In genomic region chr16:66489818-66490217, GRCh38 we compare ENCODE assay signal across 18 cellular contexts.
DNase-seq lines count a peak whose midpoint lies in the region; ATAC-seq and TF ChIP-seq lines count a peak whose summit lies in the region.
"Had no signal": no experiment of that assay in that cellular context is flagged by ENCODE, and none has a peak within 500 bp of the region (broad histone marks: within the 10 kb centered on the region; RNA-seq: fewer than 3 reads in every experiment).

No MANE protein-coding gene starts in this region.

- no peaks in the 10 kb centered on the region for H3K9me3 Mint-ChIP-seq in activated B cell treated with CpG ODN at 0.5 μM for 24 hours
- no peaks in the 10 kb centered on the region for H3K9me3 Mint-ChIP-seq in endothelial cell (ENCODE audit: unreplicated experiment)
- H3K9me3 Mint-ChIP-seq in stimulated activated effector memory CD8-positive, alpha-beta T cell treated with anti-CD3 and anti-CD28 coated beads, Interleukin-12 subunit alpha, Interleukin-12 subunit beta, amount 100 ng/mL, for 72 hours, result no peaks in the 10 kb centered on the region
- H3K9me3 Mint-ChIP-seq: CD4-positive, alpha-beta T cell had no signal

- H3K36me3 Mint-ChIP-seq in activated B cell treated with CpG ODN at 0.5 μM for 24 hours (ENCODE audit: low read depth) (no peaks in the 10 kb centered on the region), endothelial cell (ENCODE audit: low read depth, unreplicated experiment) (no peaks in the 10 kb centered on the region)
- no peaks in the 10 kb centered on the region for H3K36me3 Mint-ChIP-seq in stimulated activated effector memory CD8-positive, alpha-beta T cell treated with anti-CD3 and anti-CD28 coated beads, Interleukin-12 subunit alpha, Interleukin-12 subunit beta, amount 100 ng/mL, for 72 hours

- H3K4me3 Mint-ChIP-seq in activated B cell treated with CpG ODN at 0.5 μM for 24 hours, result no peak overlapping the region
- H3K4me3 Mint-ChIP-seq in endothelial cell (ENCODE audit: unreplicated experiment), result peak overlapping the region; percentile 4
- no peak overlapping the region for H3K4me3 Mint-ChIP-seq in stimulated activated effector memory CD8-positive, alpha-beta T cell treated with anti-CD3 and anti-CD28 coated beads, Interleukin-12 subunit alpha, Interleukin-12 subunit beta, amount 100 ng/mL, for 72 hours
- H3K4me3 Mint-ChIP-seq: CD4-positive, alpha-beta T cell; H9 had no signal

- CTCF ChIA-PET in activated B cell treated with CpG ODN at 0.5 μM for 24 hours (lab: Charles Lee), result no interaction called here

- DNase-seq in activated CD8-positive, alpha-beta memory T cell treated with anti-CD3 and anti-CD28 coated beads for 24 hours, result peak; percentile 47
- no peak for DNase-seq in activated CD8-positive, alpha-beta memory T cell treated with anti-CD3 and anti-CD28 coated beads, Interleukin-2, amount 50 U/mL, for 4 hours
- peak; percentile 4 for DNase-seq in activated B cell treated with CpG ODN at 0.5 μM for 24 hours
- DNase-seq in endothelial cell (ENCODE audit: low spot score), result no peak
- no peak for DNase-seq in stimulated activated effector memory CD8-positive, alpha-beta T cell treated with anti-CD3 and anti-CD28 coated beads, Interleukin-12 subunit alpha, Interleukin-12 subunit beta, amount 100 ng/mL, for 72 hours (ENCODE audit: low spot score in 2 of 2)
- DNase-seq in activated naive CD4-positive, alpha-beta T cell (lab: John Stamatoyannopoulos, UW), result no peak
- no peak for DNase-seq in globus pallidus (ENCODE audit: low spot score)
- DNase-seq: BE2C, Caco-2, GDM1, H9, NCI-H1436, NCI-H2029, NCI-H345, NCI-H524 treated with DMSO at 0.1 percent for 48 hours, PC-9 had no signal

- H3K4me1 Mint-ChIP-seq in activated B cell treated with CpG ODN at 0.5 μM for 24 hours, result peaks cover 4% of the 10 kb centered on the region
- H3K4me1 Mint-ChIP-seq in endothelial cell (ENCODE audit: unreplicated experiment), result peaks cover 20% of the 10 kb centered on the region
- peaks cover 7% of the 10 kb centered on the region for H3K4me1 Mint-ChIP-seq in stimulated activated effector memory CD8-positive, alpha-beta T cell treated with anti-CD3 and anti-CD28 coated beads, Interleukin-12 subunit alpha, Interleukin-12 subunit beta, amount 100 ng/mL, for 72 hours

- no peak for TF ChIP-seq CTCF in activated B cell treated with CpG ODN at 0.5 μM for 24 hours (IDR thresholded peaks at IDR 0.05)
- TF ChIP-seq CTCF in endothelial cell (IDR thresholded peaks at IDR 0.05; ENCODE audit: unreplicated experiment), result no peak

- ATAC-seq in activated B cell treated with CpG ODN at 0.5 μM for 24 hours (ENCODE audit: low read depth) (no peak), GM18909 (IDR thresholded peaks at IDR 0.05; ENCODE audit: poor library complexity, unreplicated experiment) (no peak)
- ATAC-seq in stimulated activated effector memory CD8-positive, alpha-beta T cell treated with anti-CD3 and anti-CD28 coated beads, Interleukin-12 subunit alpha, Interleukin-12 subunit beta, amount 100 ng/mL, for 72 hours, result no peak

- H3K27ac Mint-ChIP-seq in activated B cell treated with CpG ODN at 0.5 μM for 24 hours, result no peak overlapping the region
- H3K27ac Mint-ChIP-seq in endothelial cell (ENCODE audit: unreplicated experiment), result no peak overlapping the region
- peak overlapping the region; percentile 20 for H3K27ac Mint-ChIP-seq in stimulated activated effector memory CD8-positive, alpha-beta T cell treated with anti-CD3 and anti-CD28 coated beads, Interleukin-12 subunit alpha, Interleukin-12 subunit beta, amount 100 ng/mL, for 72 hours
- H3K27ac Mint-ChIP-seq: CD4-positive, alpha-beta T cell had no signal

- POLR2A ChIA-PET in activated B cell treated with CpG ODN at 0.5 μM for 24 hours (lab: Charles Lee), result no interaction called here

- intact Hi-C loops in activated B cell treated with CpG ODN at 0.5 μM for 24 hours (cut with micrococcal nuclease), result no loop called here

- H3K27me3 Mint-ChIP-seq in activated B cell treated with CpG ODN at 0.5 μM for 24 hours, result peaks cover 2% of the 10 kb centered on the region
- H3K27me3 Mint-ChIP-seq in endothelial cell (ENCODE audit: unreplicated experiment), result peaks cover 3% of the 10 kb centered on the region
- H3K27me3 Mint-ChIP-seq: CD4-positive, alpha-beta T cell had no signal

Comparison
In these comparisons a context has a peak if more than half of its experiments do, and no peak if none do; other contexts are left out.
1. DNase-seq: peak in activated CD8-positive, alpha-beta memory T cell treated with anti-CD3 and anti-CD28 coated beads for 24 hours (single experiment) and activated B cell treated with CpG ODN at 0.5 μM for 24 hours (single experiment); none in activated CD8-positive, alpha-beta memory T cell treated with anti-CD3 and anti-CD28 coated beads, Interleukin-2, amount 50 U/mL, for 4 hours (single experiment), endothelial cell (single experiment), stimulated activated effector memory CD8-positive, alpha-beta T cell treated with anti-CD3 and anti-CD28 coated beads, Interleukin-12 subunit alpha, Interleukin-12 subunit beta, amount 100 ng/mL, for 72 hours (0 of 2), activated naive CD4-positive, alpha-beta T cell (0 of 4) and globus pallidus (single experiment).